Comparison of ENCODE assay signal across 8 cellular contexts in the genomic region with DNA sequence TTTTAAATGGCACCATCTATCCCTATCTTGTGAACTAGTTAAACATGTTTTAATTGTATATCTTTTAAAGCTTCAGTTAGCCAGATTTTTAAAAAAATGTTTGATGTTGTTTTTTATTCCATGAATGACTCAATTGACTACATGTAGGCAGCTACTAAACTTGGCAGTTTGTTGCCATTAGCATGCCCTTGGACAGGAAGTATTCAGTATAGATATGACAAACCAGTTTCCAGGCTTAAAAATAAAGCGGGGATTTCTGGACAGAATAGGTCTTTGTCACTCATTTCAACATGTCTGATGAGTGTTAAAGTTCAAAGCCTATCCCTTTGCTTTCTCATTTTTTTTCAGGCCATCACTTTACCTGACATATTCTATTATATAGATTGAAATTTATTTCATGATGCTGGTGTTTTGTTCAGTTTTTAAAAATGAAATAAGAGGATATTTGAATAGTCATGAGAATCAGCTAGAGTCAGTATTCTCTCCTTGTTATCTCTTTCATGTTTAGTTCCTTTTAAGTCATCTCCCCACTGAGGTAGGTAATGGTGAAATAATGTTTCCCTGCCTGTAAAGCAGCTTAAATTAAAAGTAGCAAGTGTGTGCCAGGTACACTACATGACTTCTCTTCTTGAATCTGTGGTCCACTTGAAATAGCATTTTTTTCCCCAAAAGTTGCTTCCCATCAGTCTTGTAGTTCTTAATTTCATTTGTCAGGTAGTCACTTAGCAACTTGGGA. TPM values are rescaled to one million over a fixed set of nuclear protein-coding genes. Genes with fewer than 3 reads are reported as not detected.
A peak's percentile ranks its signal among the peaks of the same experiment; 100 is the strongest.
DNase-seq lines count a peak whose midpoint lies in the region; ATAC-seq and TF ChIP-seq lines count a peak whose summit lies in the region.

No MANE protein-coding gene starts in this region.

- H3K27me3 ChIP-seq in IMR-90 (ENCODE audit: control insufficient read depth, insufficient read depth, low read length), result no peaks in the 10 kb centered on the region
- no peaks in the 10 kb centered on the region for H3K27me3 ChIP-seq in H9 (ENCODE audit: insufficient read depth, low read length)

- POLR2A ChIA-PET in IMR-90 (lab: Charles Lee; ENCODE audit: unreplicated experiment), result no interaction called here

- CTCF ChIA-PET in IMR-90 (lab: Yijun Ruan, JAX), result no interaction called here

- H4K91ac ChIP-seq in IMR-90 (ENCODE audit: insufficient read depth, low read depth, low read length) (no peak overlapping the region), H9 (ENCODE audit: insufficient read length, low read depth, low read length) (no peak overlapping the region)

- H2BK5ac ChIP-seq in IMR-90 (ENCODE audit: low read depth, low read length, poor library complexity, severe bottlenecking), result peak overlapping the region; percentile 2
- H2BK5ac ChIP-seq in H9 (ENCODE audit: insufficient read length, low read length), result no peak overlapping the region

- H3K36me3 Mint-ChIP-seq in H9 (ENCODE audit: insufficient read depth in 1 of 3, low read depth in 3 of 3), result peaks cover 2 to 9% (median 6%) of the 10 kb centered on the region in 3 experiments; a peak in 3 of 7 replicates

- no peak overlapping the region for H2BK12ac ChIP-seq in H9 (ENCODE audit: insufficient read length, low read depth, low read length)

- no CpG with 5 or more reads among the region's 1 CpG for WGBS in IMR-90 (ENCODE audit: extremely low coverage in 2 of 2, insufficient read length in 1 of 2), 2 experiments
- WGBS in H9 (ENCODE audit: extremely low coverage, insufficient read length, low lambda C conversion rate), result no CpG with 5 or more reads among the region's 1 CpG

- no peak overlapping the region for H2BK120ac ChIP-seq in IMR-90 (ENCODE audit: low read depth, low read length)
- H2BK120ac ChIP-seq in H9 (ENCODE audit: low read depth, low read length, poor library complexity, severe bottlenecking), result no peak overlapping the region

- peak; percentile 51 for DNase-seq in ELR (ENCODE audit: low read depth)
- peak; percentile 64 for DNase-seq in IMR-90
- peak; percentile 31 for DNase-seq in dedifferentiated amniotic fluid mesenchymal stem cell (ENCODE audit: extremely low spot score)
- DNase-seq in H9, result no peak
- DNase-seq in SKM-1 (lab: John Stamatoyannopoulos, UW; ENCODE audit: unreplicated experiment), result no peak
- DNase-seq in islet precursor cell, result no peak
- no peak for DNase-seq in AML-193 (lab: John Stamatoyannopoulos, UW)

- H3K4me1 ChIP-seq in IMR-90 (ENCODE audit: control insufficient read depth, insufficient read depth, low read length) (peaks cover 19% of the 10 kb centered on the region), H9 (ENCODE audit: insufficient read depth, low read length) (peaks cover 3% of the 10 kb centered on the region; the same call in 1 of the 2 replicates)

- no peak overlapping the region for H2AK9ac ChIP-seq in IMR-90 (replicated peaks; ENCODE audit: low read depth, low read length, poor library complexity)

- no peak overlapping the region for H3K14ac ChIP-seq in IMR-90 (replicated peaks; ENCODE audit: low read depth, low read length)
- no peak overlapping the region for H3K14ac ChIP-seq in H9 (ENCODE audit: insufficient read depth, low read length)

- TF ChIP-seq RAD21 in IMR-90 (IDR thresholded peaks at IDR 0.05; ENCODE audit: low read length), result no peak

- H3K4ac ChIP-seq in IMR-90 (ENCODE audit: low read depth, low read length) (no peak overlapping the region), H9 (ENCODE audit: low read depth, low read length) (no peak overlapping the region)

- H3T11ph ChIP-seq in H9 (ENCODE audit: low read length), result no peak overlapping the region

- H3K56ac ChIP-seq in IMR-90 (ENCODE audit: extremely low read depth, insufficient read depth, low read length), result no peak overlapping the region
- no peak overlapping the region for H3K56ac ChIP-seq in H9 (ENCODE audit: insufficient read length, low read depth, low read length)

- H3K4me1 Mint-ChIP-seq in H9, result peaks cover 24 to 29% of the 10 kb centered on the region in 2 experiments

- no peaks in the 10 kb centered on the region for H3K79me2 ChIP-seq in H9 (ENCODE audit: insufficient read depth, low read length)

- H3K18ac ChIP-seq in IMR-90 (ENCODE audit: low read depth, low read length), result peak overlapping the region; percentile 35; the same call in 1 of the 2 replicates
- no peak overlapping the region for H3K18ac ChIP-seq in H9 (ENCODE audit: insufficient read length, low read depth, low read length)

- in situ Hi-C loops in IMR-90 (cut with MboI; ENCODE audit: low sequenced_read_pairs), result no loop called here

- TF ChIP-seq POLR2A in IMR-90 (IDR thresholded peaks at IDR 0.05; ENCODE audit: low read depth, low read length), result no peak

- no peak overlapping the region for H3K27ac ChIP-seq in IMR-90 (ENCODE audit: insufficient read depth, low read length)
- H3K27ac ChIP-seq in H9 (ENCODE audit: insufficient read length, low read depth, low read length), result no peak overlapping the region

- BruUV-seq in IMR-90 (replicated peaks; lab: Mats Ljungman, UMichigan), result no TSS peak

- H4K20me1 ChIP-seq in IMR-90 (ENCODE audit: insufficient read depth, low read length) (no peaks in the 10 kb centered on the region), H9 (ENCODE audit: control insufficient read depth, insufficient read depth, insufficient read length) (no peaks in the 10 kb centered on the region)

- H4K5ac ChIP-seq in IMR-90 (ENCODE audit: low read depth, low read length), result peak overlapping the region; percentile 4; the same call in 1 of the 2 replicates
- H4K5ac ChIP-seq in H9 (ENCODE audit: insufficient read length, low read depth, low read length), result no peak overlapping the region

- no peak overlapping the region for H3K4me3 Mint-ChIP-seq in H9

- intact Hi-C loops in IMR-90 (cut with micrococcal nuclease), result no loop called here

- H2AK5ac ChIP-seq in IMR-90 (ENCODE audit: low read depth, low read length), result no peak overlapping the region
- H2AK5ac ChIP-seq in H9 (ENCODE audit: insufficient read length, low read length), result no peak overlapping the region

- no peaks in the 10 kb centered on the region; a peak in 1 of 5 replicates for H3K9me3 Mint-ChIP-seq in H9

- H2AFZ ChIP-seq in IMR-90 (replicated peaks; ENCODE audit: low read length, poor library complexity), result no peak overlapping the region
- no peak overlapping the region for H2AFZ ChIP-seq in H9 (ENCODE audit: low read length)

- no peaks in the 10 kb centered on the region for H3K9me3 ChIP-seq in IMR-90 (ENCODE audit: control insufficient read depth, insufficient read depth, low read length)
- H3K9me3 ChIP-seq in H9 (ENCODE audit: control insufficient read depth, low read depth, low read length), result no peaks in the 10 kb centered on the region

- H3K4me2 ChIP-seq in IMR-90 (ENCODE audit: low read depth, low read length) (0 out of 2 replicates have a peak overlapping the region, but pooled peaks have one; percentile 10), H9 (ENCODE audit: insufficient read depth, insufficient read length, low read length) (no peak overlapping the region)

- H2BK20ac ChIP-seq in IMR-90 (ENCODE audit: low read depth, low read length) (no peak overlapping the region), H9 (ENCODE audit: low read depth, low read length, poor library complexity, severe bottlenecking) (no peak overlapping the region)

- ATAC-seq in GM21515 (IDR thresholded peaks at IDR 0.05; ENCODE audit: unreplicated experiment) (peak; percentile 68), IMR-90 (ENCODE audit: low read depth) (peak; percentile 48)

- H3K9me1 ChIP-seq in IMR-90 (ENCODE audit: insufficient read depth, low read length), result no peaks in the 10 kb centered on the region

- H3K36me3 ChIP-seq in IMR-90 (ENCODE audit: control insufficient read depth, insufficient read depth, low read length), result 0 out of 2 replicates have a peak, but pooled peaks cover 1% of the 10 kb centered on the region

- H3K23ac ChIP-seq in IMR-90 (ENCODE audit: low read depth, low read length), result no peak overlapping the region
- H3K23ac ChIP-seq in H9 (ENCODE audit: insufficient read length, low read depth, low read length), result no peak overlapping the region

- dilution Hi-C loops in IMR-90 (cut with HindIII; ENCODE audit: low sequenced_read_pairs, unreplicated experiment), result no loop called here

- H3K27me3 Mint-ChIP-seq in H9 (ENCODE audit: low read depth), result no peaks in the 10 kb centered on the region

- H3K9ac ChIP-seq in IMR-90 (ENCODE audit: low read depth, low read length), result no peak overlapping the region
- H3K9ac ChIP-seq in H9 (ENCODE audit: extremely low read depth, insufficient read length, low read length), result no peak overlapping the region

- H3K27ac Mint-ChIP-seq in H9, result no peak overlapping the region

- peaks cover 29 to 34% of the 10 kb centered on the region in 2 experiments for H3K79me1 ChIP-seq in IMR-90 (ENCODE audit: low read depth in 1 of 2, low read length in 2 of 2)
- H3K79me1 ChIP-seq in H9 (ENCODE audit: insufficient read depth, low read depth, low read length, poor library complexity, severe bottlenecking), result no peaks in the 10 kb centered on the region

- H2BK15ac ChIP-seq in IMR-90 (ENCODE audit: low read depth, low read length) (no peak overlapping the region), H9 (ENCODE audit: low read depth, low read length) (no peak overlapping the region)

- H3K4me3 ChIP-seq in IMR-90 (ENCODE audit: insufficient read depth, low read depth, low read length), result no peak overlapping the region

- no peak for TF ChIP-seq CTCF in IMR-90 (conservative IDR thresholded peaks at IDR 0.05; ENCODE audit: low read depth, low read length)
- TF ChIP-seq CTCF in H9 (conservative IDR thresholded peaks at IDR 0.05), result no peak

- no peaks in the 10 kb centered on the region for H3K23me2 ChIP-seq in H9 (ENCODE audit: insufficient read length, low read depth, low read length, poor library complexity, severe bottlenecking)

- H4K8ac ChIP-seq in IMR-90 (ENCODE audit: low read depth in 2 of 2, low read length in 2 of 2), result no peak overlapping the region
- H4K8ac ChIP-seq in H9 (replicated peaks; ENCODE audit: insufficient read length, low read depth, low read length), result no peak overlapping the region

TF ChIP-seq in IMR-90, 13 proteins besides CTCF, POLR2A, EP300 and RAD21 (continues in another document):
- TF ChIP-seq, protein P1, sequence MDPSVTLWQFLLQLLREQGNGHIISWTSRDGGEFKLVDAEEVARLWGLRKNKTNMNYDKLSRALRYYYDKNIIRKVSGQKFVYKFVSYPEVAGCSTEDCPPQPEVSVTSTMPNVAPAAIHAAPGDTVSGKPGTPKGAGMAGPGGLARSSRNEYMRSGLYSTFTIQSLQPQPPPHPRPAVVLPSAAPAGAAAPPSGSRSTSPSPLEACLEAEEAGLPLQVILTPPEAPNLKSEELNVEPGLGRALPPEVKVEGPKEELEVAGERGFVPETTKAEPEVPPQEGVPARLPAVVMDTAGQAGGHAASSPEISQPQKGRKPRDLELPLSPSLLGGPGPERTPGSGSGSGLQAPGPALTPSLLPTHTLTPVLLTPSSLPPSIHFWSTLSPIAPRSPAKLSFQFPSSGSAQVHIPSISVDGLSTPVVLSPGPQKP (IDR thresholded peaks at IDR 0.05; ENCODE audit: borderline replicate concordance, low read depth, low read length), result no peak
- TF ChIP-seq MAZ (IDR thresholded peaks at IDR 0.05; ENCODE audit: borderline replicate concordance, low read depth, low read length), result no peak

RNA-seq across cellular contexts. Expression of a gene that starts 11.9 kb away (rescaled TPM):
- total RNA-seq in IMR-90 (2012; rRNA removed) (29.9 and 42.5 TPM in 2 replicates), H9 (2021) (7.3 and 8.1 TPM in 2 replicates)
- 16.2 and 20.3 TPM in 2 replicates for polyA plus RNA-seq in IMR-90 (2012; rRNA removed)
- 2.1 and 6.1 TPM in 2 replicates for polyA plus RNA-seq in IMR-90 (2012; cell fraction: cytosol; rRNA removed)
- 1.7 and 6.6 TPM in 2 replicates for polyA plus RNA-seq in IMR-90 (2012; cell fraction: nucleus; rRNA removed; ENCODE audit: low replicate concordance)

Comparison
In these comparisons a context has a peak if more than half of its experiments do, and no peak if none do; other contexts are left out.
1. DNase-seq: peak in ELR (single experiment), IMR-90 (single experiment) and dedifferentiated amniotic fluid mesenchymal stem cell (single experiment); none in H9 (single experiment), SKM-1 (single experiment), islet precursor cell (single experiment) and AML-193 (0 of 2).